19 cellular contexts compared by ENCODE assay signal in the genomic region with DNA sequence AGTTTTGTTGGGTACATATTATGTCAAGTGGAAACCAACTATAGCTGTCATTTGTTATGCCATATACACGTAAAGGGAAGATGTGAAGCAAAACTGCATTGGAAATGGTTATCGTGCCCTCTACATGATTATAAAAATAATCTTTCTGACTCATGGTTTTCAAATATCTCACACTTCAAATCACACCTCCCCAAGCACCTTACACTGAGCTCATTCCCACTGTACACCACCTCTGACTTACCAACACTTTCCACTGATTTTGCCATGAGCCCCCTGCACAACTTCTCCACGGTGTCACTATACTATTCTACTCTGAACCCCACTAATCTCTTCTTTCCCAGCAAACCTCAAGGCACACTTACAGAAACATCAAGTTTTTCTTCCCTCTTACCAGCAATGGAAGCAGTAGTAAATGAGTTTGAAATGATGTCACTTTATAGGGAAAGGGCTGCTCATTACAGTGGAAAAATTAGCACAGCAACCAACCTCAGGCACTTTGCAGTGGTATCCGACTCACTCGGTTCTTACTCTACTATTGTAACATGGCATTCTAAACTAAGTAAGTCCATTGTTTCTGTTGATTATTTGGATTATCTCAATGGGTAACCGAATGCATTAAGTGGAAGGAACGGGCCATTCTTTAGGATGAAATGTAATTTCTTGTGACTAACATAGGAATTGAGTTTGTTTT. TPM values are rescaled to one million over a fixed set of nuclear protein-coding genes. Genes with fewer than 3 reads are reported as not detected.
DNase-seq lines count a peak whose midpoint lies in the region; ATAC-seq and TF ChIP-seq lines count a peak whose summit lies in the region.
"Had no signal": no experiment of that assay in that cellular context is flagged by ENCODE, and none has a peak within 500 bp of the region (broad histone marks: within the 10 kb centered on the region; RNA-seq: fewer than 3 reads in every experiment).

No MANE protein-coding gene starts in this region.

- peaks cover 6% of the 10 kb centered on the region for H3K4me1 Mint-ChIP-seq in activated CD4-positive, alpha-beta T cell treated with anti-CD3 and anti-CD28 coated beads, Interleukin-2, amount 10 ng/mL, durations not matched to agents 24 days and 14 days
- H3K4me1 Mint-ChIP-seq in activated naive CD4-positive, alpha-beta T cell treated with anti-CD3 and anti-CD28 coated beads for 36 hours (ENCODE audit: low read depth) = peaks cover 12% of the 10 kb centered on the region
- peaks cover 4% of the 10 kb centered on the region for H3K4me1 Mint-ChIP-seq in activated B cell treated with CpG ODN at 0.5 μM for 24 hours
- H3K4me1 Mint-ChIP-seq in naive B cell = peaks cover 0 to 9% (median 3%) of the 10 kb centered on the region in 3 donors

- H3K79me2 ChIP-seq in Karpas-422 (ENCODE audit: low read length) = no peaks in the 10 kb centered on the region

- no peak overlapping the region for H3K4me2 ChIP-seq in Karpas-422 (ENCODE audit: low read depth, low read length, poor library complexity, severe bottlenecking)

- POLR2A ChIA-PET in activated B cell treated with CpG ODN at 0.5 μM for 24 hours (lab: Charles Lee) = interaction anchor here (0.9 to 1.7 kb wide), 2 partner anchors 16 to 29 kb away, joined by 5 read pairs; no protein-coding TSS in a partner anchor

- no peaks in the 10 kb centered on the region for H4K20me1 ChIP-seq in Karpas-422 (ENCODE audit: insufficient read depth, low read depth, low read length)

- no peaks in the 10 kb centered on the region; the same call in 1 of the 2 replicates for H3K36me3 ChIP-seq in Karpas-422 (ENCODE audit: insufficient read depth, low read length)

- H3K27me3 ChIP-seq in Karpas-422 (ENCODE audit: low read length) = no peaks in the 10 kb centered on the region

- H3K27me3 Mint-ChIP-seq in activated CD4-positive, alpha-beta T cell treated with anti-CD3 and anti-CD28 coated beads, Interleukin-2, amount 10 ng/mL, durations not matched to agents 24 days and 14 days = no peaks in the 10 kb centered on the region
- H3K27me3 Mint-ChIP-seq in activated naive CD4-positive, alpha-beta T cell treated with anti-CD3 and anti-CD28 coated beads for 36 hours (ENCODE audit: low read depth) = no peaks in the 10 kb centered on the region
- H3K27me3 Mint-ChIP-seq in activated B cell treated with CpG ODN at 0.5 μM for 24 hours (no peaks in the 10 kb centered on the region), naive B cell (no peaks in the 10 kb centered on the region)

- no peak overlapping the region for H3K4me3 Mint-ChIP-seq in activated CD4-positive, alpha-beta T cell treated with anti-CD3 and anti-CD28 coated beads, Interleukin-2, amount 10 ng/mL, durations not matched to agents 24 days and 14 days
- no peak overlapping the region for H3K4me3 Mint-ChIP-seq in activated naive CD4-positive, alpha-beta T cell treated with anti-CD3 and anti-CD28 coated beads for 36 hours
- H3K4me3 Mint-ChIP-seq in activated B cell treated with CpG ODN at 0.5 μM for 24 hours (no peak overlapping the region), naive B cell (no peak overlapping the region)
- H3K4me3 Mint-ChIP-seq: CD14-positive monocyte had no signal

- H3K4me1 ChIP-seq in Karpas-422 (ENCODE audit: low read length) = no peaks in the 10 kb centered on the region

- peaks cover 23% of the 10 kb centered on the region for H3K36me3 Mint-ChIP-seq in activated CD4-positive, alpha-beta T cell treated with anti-CD3 and anti-CD28 coated beads, Interleukin-2, amount 10 ng/mL, durations not matched to agents 24 days and 14 days (ENCODE audit: low read depth)
- peaks cover 0 to 7% of the 10 kb centered on the region in 2 donors for H3K36me3 Mint-ChIP-seq in activated naive CD4-positive, alpha-beta T cell treated with anti-CD3 and anti-CD28 coated beads, Interleukin-2, amount 50 U/mL, for 72 hours
- peaks cover 3% of the 10 kb centered on the region for H3K36me3 Mint-ChIP-seq in activated naive CD4-positive, alpha-beta T cell treated with anti-CD3 and anti-CD28 coated beads for 36 hours (ENCODE audit: low read depth)
- peaks cover 73% of the 10 kb centered on the region for H3K36me3 Mint-ChIP-seq in activated B cell treated with CpG ODN at 0.5 μM for 24 hours (ENCODE audit: low read depth)
- H3K36me3 Mint-ChIP-seq in naive B cell = peaks cover 3 to 5% of the 10 kb centered on the region in 2 donors

- no peaks in the 10 kb centered on the region for H3K9me3 Mint-ChIP-seq in activated CD4-positive, alpha-beta T cell treated with anti-CD3 and anti-CD28 coated beads, Interleukin-2, amount 10 ng/mL, durations not matched to agents 24 days and 14 days
- no peaks in the 10 kb centered on the region for H3K9me3 Mint-ChIP-seq in activated naive CD4-positive, alpha-beta T cell treated with anti-CD3 and anti-CD28 coated beads, Interleukin-2, amount 50 U/mL, for 72 hours
- no peaks in the 10 kb centered on the region for H3K9me3 Mint-ChIP-seq in activated naive CD4-positive, alpha-beta T cell treated with anti-CD3 and anti-CD28 coated beads for 36 hours
- no peaks in the 10 kb centered on the region for H3K9me3 Mint-ChIP-seq in activated B cell treated with CpG ODN at 0.5 μM for 24 hours
- no peaks in the 10 kb centered on the region for H3K9me3 Mint-ChIP-seq in naive B cell
- H3K9me3 Mint-ChIP-seq: CD14-positive monocyte had no signal

- no peak for TF ChIP-seq CTCF in activated B cell treated with CpG ODN at 0.5 μM for 24 hours (IDR thresholded peaks at IDR 0.05)

- H3K27ac Mint-ChIP-seq in activated CD4-positive, alpha-beta T cell treated with anti-CD3 and anti-CD28 coated beads, Interleukin-2, amount 10 ng/mL, durations not matched to agents 24 days and 14 days = peak overlapping the region; percentile 46
- H3K27ac Mint-ChIP-seq in activated naive CD4-positive, alpha-beta T cell treated with anti-CD3 and anti-CD28 coated beads, Interleukin-2, amount 50 U/mL, for 72 hours = no peak overlapping the region
- no peak overlapping the region for H3K27ac Mint-ChIP-seq in activated naive CD4-positive, alpha-beta T cell treated with anti-CD3 and anti-CD28 coated beads for 36 hours
- peak overlapping the region; percentile 1 for H3K27ac Mint-ChIP-seq in activated B cell treated with CpG ODN at 0.5 μM for 24 hours
- H3K27ac Mint-ChIP-seq in naive B cell = peak overlapping the region in 4 of 6 donors; percentile 2 to 70 (median 34)
- H3K27ac Mint-ChIP-seq: CD14-positive monocyte had no signal

- H3K4me3 ChIP-seq in Karpas-422 (ENCODE audit: low read length) = no peak overlapping the region

- CTCF ChIA-PET in activated naive CD4-positive, alpha-beta T cell treated with anti-CD3 and anti-CD28 coated beads for 36 hours (lab: Charles Lee) = interaction anchor here (2.0 kb wide), 2 partner anchors 17 to 19 kb away, joined by 5 to 11 read pairs; partner anchors contain the start of gene ZNF821
- CTCF ChIA-PET in activated B cell treated with CpG ODN at 0.5 μM for 24 hours (lab: Charles Lee) = interaction anchor here (1.6 kb wide), 1 partner anchor 18 kb away, joined by 3 read pairs; the partner anchor contains the start of gene ZNF821

- no peak overlapping the region for H3K27ac ChIP-seq in Karpas-422 (ENCODE audit: low read length)

- H3K9ac ChIP-seq in Karpas-422 (ENCODE audit: low read length) = no peak overlapping the region

- ATAC-seq in activated naive CD4-positive, alpha-beta T cell treated with anti-CD3 and anti-CD28 coated beads, Interleukin-2, amount 50 U/mL, for 72 hours = peak; percentile 64 to 81
- ATAC-seq in activated B cell treated with CpG ODN at 0.5 μM for 24 hours (ENCODE audit: low read depth) = no peak
- ATAC-seq in naive B cell (ENCODE audit: low read depth in 2 of 2) = no peak
- no peak for ATAC-seq in HG03135 (IDR thresholded peaks at IDR 0.05; ENCODE audit: unreplicated experiment)
- ATAC-seq: Panc1 had no signal

- H2AFZ ChIP-seq in Karpas-422 (ENCODE audit: low read length) = no peak overlapping the region

- intact Hi-C loops in activated CD4-positive, alpha-beta T cell treated with anti-CD3 and anti-CD28 coated beads, Interleukin-2, amount 10 ng/mL, durations not matched to agents 24 days and 14 days (cut with micrococcal nuclease) = no loop called here
- intact Hi-C loops in activated naive CD4-positive, alpha-beta T cell treated with anti-CD3 and anti-CD28 coated beads for 36 hours (cut with micrococcal nuclease) = loop anchor here (2.0 kb wide), 1 partner anchor 15 kb away; no protein-coding TSS in a partner anchor
- intact Hi-C loops in activated B cell treated with CpG ODN at 0.5 μM for 24 hours (cut with micrococcal nuclease) = no loop called here

- no peaks in the 10 kb centered on the region for H3K9me2 ChIP-seq in Karpas-422 (replicated peaks; ENCODE audit: insufficient read depth, low read length)

- no peaks in the 10 kb centered on the region for H3K9me3 ChIP-seq in Karpas-422 (ENCODE audit: low read length)

- no peak for DNase-seq in activated CD4-positive, alpha-beta T cell treated with anti-CD3 and anti-CD28 coated beads, Interleukin-2, amount 10 ng/mL, durations not matched to agents 24 days and 14 days
- DNase-seq in activated CD4-positive, alpha-beta T cell treated with anti-CD3 and anti-CD28 coated beads, Interleukin-2, amount 50 U/mL, for 48 hours = no peak
- DNase-seq in activated naive CD4-positive, alpha-beta T cell treated with anti-CD3 and anti-CD28 coated beads, Interleukin-2, amount 50 U/mL, for 72 hours (ENCODE audit: low spot score in 2 of 2) = no peak
- DNase-seq in activated naive CD4-positive, alpha-beta T cell treated with anti-CD3 and anti-CD28 coated beads for 36 hours = no peak
- no peak for DNase-seq in activated B cell treated with CpG ODN at 0.5 μM for 24 hours
- DNase-seq in naive B cell = no peak
- DNase-seq in Karpas-422 = no peak
- DNase-seq: 8988T, COR-L47, DMS 273 treated with DMSO at 0.1 percent for 48 hours, DND-41, NCI-H1105, NCI-H1694, NCI-H2081 treated with DMSO at 0.1 percent for 48 hours, NCI-H446 treated with DMSO at 0.1 percent for 48 hours, NCI-H69 had no signal

RNA-seq across cellular contexts. Expression of gene ZNF821, which starts 18.7 kb away (rescaled TPM):
- total RNA-seq in activated CD4-positive, alpha-beta T cell treated with anti-CD3 and anti-CD28 coated beads, Interleukin-2, amount 10 ng/mL, durations not matched to agents 24 days and 14 days = 5.9 and 6.5 TPM in 2 replicates
- total RNA-seq in activated naive CD4-positive, alpha-beta T cell treated with anti-CD3 and anti-CD28 coated beads, Interleukin-2, amount 50 U/mL, for 72 hours = 1 to 10 TPM; 6.6 to 7.3 TPM
- 1 to 10 TPM; 5.9 TPM for total RNA-seq in activated naive CD4-positive, alpha-beta T cell treated with anti-CD3 and anti-CD28 coated beads for 36 hours
- 10.6 and 13.6 TPM in 2 replicates for total RNA-seq in activated B cell treated with CpG ODN at 0.5 μM for 24 hours
- polyA plus RNA-seq in naive B cell (ENCODE audit: low read depth in 6 of 6) = 10 to 100 TPM; 19.0 to 34.4 (median 26.9) TPM
- total RNA-seq in Karpas-422 (2014; rRNA removed; shearing (Covaris generic); ENCODE audit: low replicate concordance) = 6.4 and 16.2 TPM in 2 replicates

RNA-seq across cellular contexts. Expression of gene ATXN1L, which starts 19.5 kb away (rescaled TPM):
- 16.7 and 19.3 TPM in 2 replicates for total RNA-seq in activated CD4-positive, alpha-beta T cell treated with anti-CD3 and anti-CD28 coated beads, Interleukin-2, amount 10 ng/mL, durations not matched to agents 24 days and 14 days
- total RNA-seq in activated naive CD4-positive, alpha-beta T cell treated with anti-CD3 and anti-CD28 coated beads, Interleukin-2, amount 50 U/mL, for 72 hours = 10 to 100 TPM; 17.0 to 33.0 TPM
- total RNA-seq in activated naive CD4-positive, alpha-beta T cell treated with anti-CD3 and anti-CD28 coated beads for 36 hours = 10 to 100 TPM; 11.3 to 11.9 TPM
- 24.9 and 28.3 TPM in 2 replicates for total RNA-seq in activated B cell treated with CpG ODN at 0.5 μM for 24 hours
- 10 to 100 TPM in 3 of 6 donors, 1 to 10 TPM in 3; 7.2 to 44.9 (median 10.2) TPM for polyA plus RNA-seq in naive B cell (ENCODE audit: low read depth in 6 of 6)
- total RNA-seq in Karpas-422 (2014; rRNA removed; shearing (Covaris generic); ENCODE audit: low replicate concordance) = 12.2 and 15.1 TPM in 2 replicates

RNA-seq across cellular contexts. Expression of gene IST1, which starts 30.0 kb away (rescaled TPM):
- 149 and 156 TPM in 2 replicates for total RNA-seq in activated CD4-positive, alpha-beta T cell treated with anti-CD3 and anti-CD28 coated beads, Interleukin-2, amount 10 ng/mL, durations not matched to agents 24 days and 14 days
- total RNA-seq in activated naive CD4-positive, alpha-beta T cell treated with anti-CD3 and anti-CD28 coated beads, Interleukin-2, amount 50 U/mL, for 72 hours = 100 to 1,000 TPM; 166 to 256 TPM
- total RNA-seq in activated naive CD4-positive, alpha-beta T cell treated with anti-CD3 and anti-CD28 coated beads for 36 hours = 100 to 1,000 TPM; 196 to 203 TPM
- total RNA-seq in activated B cell treated with CpG ODN at 0.5 μM for 24 hours = 199 and 206 TPM in 2 replicates
- polyA plus RNA-seq in naive B cell (ENCODE audit: low read depth in 6 of 6) = 100 to 1,000 TPM; 138 to 178 (median 155) TPM
- total RNA-seq in Karpas-422 (2014; rRNA removed; shearing (Covaris generic); ENCODE audit: low replicate concordance) = 123 and 160 TPM in 2 replicates

RNA-seq across cellular contexts. Expression of gene AP1G1, which starts 56.7 kb away (rescaled TPM):
- 98.3 and 99.5 TPM in 2 replicates for total RNA-seq in activated CD4-positive, alpha-beta T cell treated with anti-CD3 and anti-CD28 coated beads, Interleukin-2, amount 10 ng/mL, durations not matched to agents 24 days and 14 days
- total RNA-seq in activated naive CD4-positive, alpha-beta T cell treated with anti-CD3 and anti-CD28 coated beads, Interleukin-2, amount 50 U/mL, for 72 hours = 10 to 100 TPM; 73.1 to 79.0 TPM
- total RNA-seq in activated naive CD4-positive, alpha-beta T cell treated with anti-CD3 and anti-CD28 coated beads for 36 hours = 10 to 100 TPM; 56.4 to 59.3 TPM
- 112 and 120 TPM in 2 replicates for total RNA-seq in activated B cell treated with CpG ODN at 0.5 μM for 24 hours
- polyA plus RNA-seq in naive B cell (ENCODE audit: low read depth in 6 of 6) = 10 to 100 TPM in 4 of 6 donors, 1 to 10 TPM in 2; 5.6 to 17.6 (median 14.8) TPM
- total RNA-seq in Karpas-422 (2014; rRNA removed; shearing (Covaris generic); ENCODE audit: low replicate concordance) = 71.0 and 78.8 TPM in 2 replicates

Comparison
In these comparisons a context has a peak if more than half of its experiments do, and no peak if none do; other contexts are left out.
1. H3K27ac Mint-ChIP-seq: peak in activated CD4-positive, alpha-beta T cell treated with anti-CD3 and anti-CD28 coated beads, Interleukin-2, amount 10 ng/mL, durations not matched to agents 24 days and 14 days (single experiment), activated B cell treated with CpG ODN at 0.5 μM for 24 hours (single experiment) and naive B cell (4 of 6); none in activated naive CD4-positive, alpha-beta T cell treated with anti-CD3 and anti-CD28 coated beads, Interleukin-2, amount 50 U/mL, for 72 hours (0 of 2) and activated naive CD4-positive, alpha-beta T cell treated with anti-CD3 and anti-CD28 coated beads for 36 hours (single experiment).
2. ATAC-seq: peak in activated naive CD4-positive, alpha-beta T cell treated with anti-CD3 and anti-CD28 coated beads, Interleukin-2, amount 50 U/mL, for 72 hours (2 of 2); none in activated B cell treated with CpG ODN at 0.5 μM for 24 hours (single experiment), naive B cell (0 of 2) and HG03135 (single experiment).